In the genomic region with DNA sequence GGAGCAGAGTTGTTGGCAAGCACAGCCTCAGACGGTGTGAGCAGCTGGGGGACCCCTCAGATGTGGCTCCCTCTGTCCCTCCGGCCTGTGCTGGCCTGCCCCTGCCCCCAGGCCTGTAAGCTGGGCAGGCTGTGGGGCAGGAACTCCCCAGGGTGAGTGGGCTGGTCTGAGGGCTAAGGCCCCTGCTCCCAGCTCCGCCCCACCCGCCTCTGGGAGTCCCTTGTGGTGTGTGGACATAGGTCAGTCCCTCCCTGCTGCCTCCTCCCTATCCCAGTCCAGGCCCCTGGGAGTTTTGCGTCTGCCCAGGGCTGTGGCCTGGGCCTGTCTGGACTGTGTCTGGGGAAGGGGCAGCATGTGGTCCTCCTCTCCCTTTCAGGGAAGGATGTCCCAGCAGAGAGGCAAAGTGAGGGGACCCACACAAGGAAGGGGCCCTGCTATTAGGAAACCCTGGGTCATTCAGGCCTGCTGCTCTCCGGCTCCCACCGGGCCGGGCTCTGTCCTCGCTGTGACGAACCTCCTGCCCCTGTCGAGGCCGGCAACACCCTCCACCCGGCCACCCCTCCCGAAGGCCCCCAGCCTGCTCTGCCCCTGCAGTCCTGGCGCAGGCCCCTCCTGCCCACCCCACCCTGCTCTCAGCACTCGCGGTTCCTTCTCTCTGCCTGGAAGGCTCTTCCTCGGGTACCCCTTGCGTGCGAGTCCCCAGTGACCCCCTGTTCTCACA, we compare ENCODE assay signal across 10 cellular contexts. TPM values are rescaled to one million over a fixed set of nuclear protein-coding genes. Genes with fewer than 3 reads are reported as not detected.
A peak's percentile ranks its signal among the peaks of the same experiment; 100 is the strongest.
DNase-seq lines count a peak whose midpoint lies in the region; TF ChIP-seq lines count a peak whose summit lies in the region.
"Had no signal": no experiment of that assay in that cellular context is flagged by ENCODE, and none has a peak within 500 bp of the region (broad histone marks: within the 10 kb centered on the region; RNA-seq: fewer than 3 reads in every experiment).

No MANE protein-coding gene starts in this region.

- no peak overlapping the region for H3K4me2 ChIP-seq in mesendoderm (ENCODE audit: low read length)

- POLR2A ChIA-PET in A673 (lab: Charles Lee; ENCODE audit: low non-redundant PET) = no interaction called here

- no peaks in the 10 kb centered on the region for H3K36me3 ChIP-seq in mesendoderm (ENCODE audit: control insufficient read depth, insufficient read depth, low read length)
- no peaks in the 10 kb centered on the region for H3K36me3 ChIP-seq in testis (ENCODE audit: low read depth, missing control alignments)
- H3K36me3 ChIP-seq in A673 (ENCODE audit: insufficient read depth, low read length, poor library complexity, severe bottlenecking) = no peaks in the 10 kb centered on the region

- peak overlapping the region; percentile 16 for H2BK120ac ChIP-seq in mesendoderm (ENCODE audit: low read depth, low read length)

- H3K9me3 ChIP-seq in testis (no peaks in the 10 kb centered on the region), A673 (ENCODE audit: low read depth, low read length, poor library complexity, severe bottlenecking) (no peaks in the 10 kb centered on the region)

- H3K27me3 ChIP-seq in mesendoderm (ENCODE audit: insufficient read depth, low read length, poor library complexity) = no peaks in the 10 kb centered on the region
- H3K27me3 ChIP-seq in testis = no peaks in the 10 kb centered on the region
- no peaks in the 10 kb centered on the region for H3K27me3 ChIP-seq in A673 (replicated peaks; ENCODE audit: insufficient read depth, low read depth, low read length, poor library complexity)

- H4K8ac ChIP-seq in mesendoderm (ENCODE audit: low read depth, low read length) = no peak overlapping the region

- CTCF ChIA-PET in A673 (lab: Charles Lee) = no interaction called here

- peak overlapping the region; percentile 97 for H3K27ac ChIP-seq in mesendoderm (ENCODE audit: low read depth, low read length)
- peak overlapping the region; percentile 88 to 89 for H3K27ac ChIP-seq in testis
- no peak overlapping the region for H3K27ac ChIP-seq in A673 (ENCODE audit: low read depth, low read length, poor library complexity, severe bottlenecking)

- no peak overlapping the region for H2AK5ac ChIP-seq in mesendoderm (ENCODE audit: low read length)

- intact Hi-C loops in testis (cut with DNase I; ENCODE audit: low total_unique reads) (no loop called here), A673 (cut with micrococcal nuclease; ENCODE audit: unreplicated experiment) (no loop called here)

- H2BK5ac ChIP-seq in mesendoderm (ENCODE audit: low read length) = peak overlapping the region; percentile 61

- H3K9ac ChIP-seq in mesendoderm (ENCODE audit: low read length) = peak overlapping the region; percentile 58

- no peak overlapping the region for H4K5ac ChIP-seq in mesendoderm (ENCODE audit: low read length)

- H3K18ac ChIP-seq in mesendoderm (ENCODE audit: low read length) = peak overlapping the region; percentile 57

- BruUV-seq in A673 (replicated peaks; lab: Mats Ljungman, UMichigan) = no TSS peak

- H3K79me2 ChIP-seq in mesendoderm (ENCODE audit: control insufficient read depth, insufficient read depth, low read length) = peaks cover 12% of the 10 kb centered on the region

- no peak overlapping the region for H3K4me3 ChIP-seq in mesendoderm (ENCODE audit: low read length)
- H3K4me3 ChIP-seq in testis = no peak overlapping the region
- H3K4me3 ChIP-seq in A673 (ENCODE audit: low read depth, low read length, poor library complexity, severe bottlenecking) = no peak overlapping the region

- no peak for TF ChIP-seq POLR2A in testis (IDR thresholded peaks at IDR 0.05)

- no peak for TF ChIP-seq CTCF in testis (IDR thresholded peaks at IDR 0.05)
- TF ChIP-seq CTCF in A673 (conservative IDR thresholded peaks at IDR 0.05; ENCODE audit: low read depth, low read length) = no peak

- peaks cover 15% of the 10 kb centered on the region for H3K4me1 ChIP-seq in mesendoderm (ENCODE audit: control insufficient read depth, low read depth, low read length)
- peaks cover 75% of the 10 kb centered on the region for H3K4me1 ChIP-seq in testis
- H3K4me1 ChIP-seq in A673 (ENCODE audit: insufficient read depth, low read length, poor library complexity, severe bottlenecking) = peaks cover 11% of the 10 kb centered on the region

- peaks cover 3% of the 10 kb centered on the region for H3K79me1 ChIP-seq in mesendoderm (ENCODE audit: low read length)

- H3K56ac ChIP-seq in mesendoderm (ENCODE audit: low read length) = peak overlapping the region; percentile 88

- no CpG with 5 or more reads among the region's 20 CpGs for WGBS in mesendoderm (ENCODE audit: extremely low coverage, insufficient coverage, low lambda C conversion rate)
- 29 to 30% methylated on average over 11 to 20 of the region's 20 CpGs for WGBS in testis, 2 donors

- H3K23ac ChIP-seq in mesendoderm (ENCODE audit: low read length) = no peak overlapping the region

- peak overlapping the region; percentile 57 for H3K4ac ChIP-seq in mesendoderm (ENCODE audit: low read depth, low read length)

- no peak overlapping the region for H2BK15ac ChIP-seq in mesendoderm (replicated peaks; ENCODE audit: low read depth)

- DNase-seq in HuH-7 (ENCODE audit: low spot score) (peak; percentile 92), ecto neural progenitor cell (ENCODE audit: low spot score) (peak; percentile 76), mesendoderm (peak; percentile 57), testis (no peak), NCI-H345 treated with DMSO at 0.1 percent for 48 hours (lab: John Stamatoyannopoulos, UW; ENCODE audit: unreplicated experiment) (no peak), NCI-H1105 treated with DMSO at 0.1 percent for 48 hours (lab: John Stamatoyannopoulos, UW) (no peak), A673 (ENCODE audit: low spot score) (no peak), NCI-H1092 treated with DMSO at 0.1 percent for 48 hours (lab: John Stamatoyannopoulos, UW) (no peak)
- DNase-seq: cerebellar nuclear complex, naive B cell had no signal

RNA-seq across cellular contexts. Expression of gene VWA1, which starts 3.5 kb away (rescaled TPM):
- 21.5 TPM for polyA plus RNA-seq in mesendoderm (2013, experiment 1 of 2)
- polyA plus RNA-seq in mesendoderm (2013, experiment 2 of 2) = 21.0 TPM
- total RNA-seq in testis (10 to 100 TPM; 64.0 to 90.6 TPM), A673 (2021) (0.92 and 2.7 TPM in 2 replicates)
- polyA plus RNA-seq in testis (ENCODE audit: insufficient read depth, low read depth, low replicate concordance) = 46.6 TPM

RNA-seq across cellular contexts. Expression of gene ANKRD65, which starts 10.9 kb away (rescaled TPM):
- 1.2 TPM for polyA plus RNA-seq in mesendoderm (2013, experiment 1 of 2)
- polyA plus RNA-seq in mesendoderm (2013, experiment 2 of 2) = 1.4 TPM
- 10 to 100 TPM; 10.4 to 14.7 TPM for total RNA-seq in testis
- 10.0 TPM for polyA plus RNA-seq in testis (ENCODE audit: insufficient read depth, low read depth, low replicate concordance)
- total RNA-seq in A673 (2021) = not detected in 2 replicates

RNA-seq across cellular contexts. Expression of gene ATAD3C, which starts 17.5 kb away (rescaled TPM):
- polyA plus RNA-seq in mesendoderm (2013, experiment 1 of 2) = 0.67 TPM
- polyA plus RNA-seq in mesendoderm (2013, experiment 2 of 2) = 0.63 TPM
- 1 to 10 TPM; 1.3 to 3.0 TPM for total RNA-seq in testis
- 1.5 TPM for polyA plus RNA-seq in testis (ENCODE audit: insufficient read depth, low read depth, low replicate concordance)
- 0.22 and 0.39 TPM in 2 replicates for total RNA-seq in A673 (2021)

RNA-seq across cellular contexts. Expression of gene MRPL20, which starts 24.9 kb away (rescaled TPM):
- 287 TPM for polyA plus RNA-seq in mesendoderm (2013, experiment 1 of 2)
- 288 TPM for polyA plus RNA-seq in mesendoderm (2013, experiment 2 of 2)
- total RNA-seq in testis (100 to 1,000 TPM; 104 to 123 TPM), A673 (2021) (137 and 151 TPM in 2 replicates)
- polyA plus RNA-seq in testis (ENCODE audit: insufficient read depth, low read depth, low replicate concordance) = 110 TPM

RNA-seq across cellular contexts. Expression of gene CCNL2, which starts 32.9 kb away (rescaled TPM):
- polyA plus RNA-seq in mesendoderm (2013, experiment 1 of 2) = 65.2 TPM
- 61.8 TPM for polyA plus RNA-seq in mesendoderm (2013, experiment 2 of 2)
- total RNA-seq in testis (100 to 1,000 TPM; 204 to 209 TPM), A673 (2021) (206 and 213 TPM in 2 replicates)
- 90.9 TPM for polyA plus RNA-seq in testis (ENCODE audit: insufficient read depth, low read depth, low replicate concordance)

Comparison
In these comparisons a context has a peak if more than half of its experiments do, and no peak if none do; other contexts are left out.
1. DNase-seq: peak in HuH-7 (single experiment), ecto neural progenitor cell (single experiment) and mesendoderm (single experiment); none in testis (single experiment), NCI-H345 treated with DMSO at 0.1 percent for 48 hours (single experiment), NCI-H1105 treated with DMSO at 0.1 percent for 48 hours (single experiment), A673 (single experiment) and NCI-H1092 treated with DMSO at 0.1 percent for 48 hours (single experiment).
2. RNA of gene VWA1, which starts 3.5 kb away (total RNA-seq): 64.0 to 90.6 TPM in testis; 0.92 to 2.7 TPM in A673; every median in the first group is over 10 times any median in the second.
3. RNA of gene ANKRD65, which starts 10.9 kb away (total RNA-seq): 10.4 to 14.7 TPM in testis; not detected in A673; every median in the first group is over 10 times any median in the second.